In genomic region chr13:96091164-96091931, GRCh38 we compare ENCODE assay signal across 9 cellular contexts. TPM values are rescaled to one million over a fixed set of nuclear protein-coding genes. Genes with fewer than 3 reads are reported as not detected.
A peak's percentile ranks its signal among the peaks of the same experiment; 100 is the strongest.
DNase-seq lines count a peak whose midpoint lies in the region; ATAC-seq, FAIRE-seq and TF ChIP-seq lines count a peak whose summit lies in the region.
"Had no signal": no experiment of that assay in that cellular context is flagged by ENCODE, and none has a peak within 500 bp of the region (broad histone marks: within the 10 kb centered on the region; RNA-seq: fewer than 3 reads in every experiment).

No MANE protein-coding gene starts in this region.

- intact Hi-C loops in Caco-2 (cut with micrococcal nuclease; ENCODE audit: unreplicated experiment): no loop called here
- intact Hi-C loops in endothelial cell of umbilical vein (cut with micrococcal nuclease): loop anchor here (5.0 kb wide), 1 partner anchor 64 kb away; no protein-coding TSS in a partner anchor

- POLR2A ChIA-PET in Caco-2 (lab: Charles Lee): no interaction called here
- POLR2A ChIA-PET in endothelial cell of umbilical vein (lab: Charles Lee): no interaction called here

- BruUV-seq in Caco-2 (replicated peaks; lab: Mats Ljungman, UMichigan) (no TSS peak), endothelial cell of umbilical vein (replicated peaks; lab: Mats Ljungman, UMichigan) (no TSS peak)

- peaks cover 11% of the 10 kb centered on the region for H3F3A ChIP-seq in neural progenitor cell (ENCODE audit: low read depth)

- H3K79me2 ChIP-seq in KMS-11 (ENCODE audit: insufficient read depth, low read depth) (no peaks in the 10 kb centered on the region), endothelial cell of umbilical vein (ENCODE audit: control insufficient read depth, insufficient read depth, low read length) (no peaks in the 10 kb centered on the region), neural progenitor cell (ENCODE audit: low read depth) (no peaks in the 10 kb centered on the region)

- H3K4me3 ChIP-seq in Caco-2 (ENCODE audit: low read depth, low read length) (peak overlapping the region; percentile 5; the same call in 1 of the 2 replicates), KMS-11 (IDR thresholded peaks at IDR 0.05; ENCODE audit: insufficient read depth, low read depth, low read length) (no peak overlapping the region), endothelial cell of umbilical vein (replicated peaks in 1 of 3; ENCODE audit: insufficient read depth in 1 of 3, low read depth in 1 of 3, low read length in 3 of 3) (peak overlapping the region in 1 of 3 experiments; percentile 42), neural progenitor cell (peak overlapping the region; percentile 69)

- H3K4me3 Mint-ChIP-seq in Caco-2 (ENCODE audit: unreplicated experiment) (peak overlapping the region; percentile 57), neural progenitor cell (peak overlapping the region; percentile 84)
- H3K4me3 Mint-ChIP-seq in natural killer cell treated with Interleukin-12 subunit alpha and Interleukin-12 subunit beta and Interleukin-15 and Interleukin-18, amount 100 ng/mL, for 72 hours: no peak overlapping the region

- dilution Hi-C loops in endothelial cell of umbilical vein (cut with MboI; ENCODE audit: extremely low pct_ligation_motif_present, low sequenced_read_pairs): no loop called here

- H4K20me1 ChIP-seq in KMS-11 (ENCODE audit: insufficient read depth): no peaks in the 10 kb centered on the region
- H4K20me1 ChIP-seq in endothelial cell of umbilical vein (replicated peaks; ENCODE audit: control insufficient read depth, extremely low read depth, insufficient read depth, low read length): no peaks in the 10 kb centered on the region
- H4K20me1 ChIP-seq in neural progenitor cell (ENCODE audit: low read depth): peaks cover 11% of the 10 kb centered on the region

- H3K36me3 Mint-ChIP-seq in Caco-2 (ENCODE audit: insufficient read depth, unreplicated experiment) (no peaks in the 10 kb centered on the region), neural progenitor cell (no peaks in the 10 kb centered on the region)
- H3K36me3 Mint-ChIP-seq in natural killer cell treated with Interleukin-12 subunit alpha and Interleukin-12 subunit beta and Interleukin-15 and Interleukin-18, amount 100 ng/mL, for 72 hours: no peaks in the 10 kb centered on the region

- DNase-seq in Caco-2 (peak; percentile 11 to 37), endothelial cell of umbilical vein (ENCODE audit: low read depth, low spot score) (peak; percentile 12), neural progenitor cell (ENCODE audit: low spot score) (peak; percentile 59)
- DNase-seq in natural killer cell treated with Interleukin-12 subunit alpha and Interleukin-12 subunit beta and Interleukin-15 and Interleukin-18, amount 100 ng/mL, for 72 hours (ENCODE audit: low spot score): no peak
- DNase-seq in activated CD4-positive, alpha-beta T cell treated with anti-CD3 and anti-CD28 coated beads, Interleukin-2, amount 50 U/mL, for 1 hour: no peak

- no peaks in the 10 kb centered on the region for H3K9me3 ChIP-seq in Caco-2
- no peaks in the 10 kb centered on the region for H3K9me3 ChIP-seq in endothelial cell of umbilical vein (replicated peaks; ENCODE audit: control insufficient read depth, insufficient read depth, low read length)
- H3K9me3 ChIP-seq in neural progenitor cell (ENCODE audit: low read depth): no peaks in the 10 kb centered on the region

- H3K9me3 Mint-ChIP-seq in Caco-2 (ENCODE audit: unreplicated experiment) (no peaks in the 10 kb centered on the region), neural progenitor cell (no peaks in the 10 kb centered on the region)
- no peaks in the 10 kb centered on the region for H3K9me3 Mint-ChIP-seq in natural killer cell treated with Interleukin-12 subunit alpha and Interleukin-12 subunit beta and Interleukin-15 and Interleukin-18, amount 100 ng/mL, for 72 hours

- ATAC-seq in GM18873 (IDR thresholded peaks at IDR 0.05; ENCODE audit: low FRiP score, unreplicated experiment): no peak
- no peak for ATAC-seq in GM21723 (IDR thresholded peaks at IDR 0.05; ENCODE audit: unreplicated experiment)
- no peak for ATAC-seq in natural killer cell treated with Interleukin-12 subunit alpha and Interleukin-12 subunit beta and Interleukin-15 and Interleukin-18, amount 100 ng/mL, for 72 hours

- H3K4me1 Mint-ChIP-seq in Caco-2 (ENCODE audit: low read depth, unreplicated experiment) (no peaks in the 10 kb centered on the region), neural progenitor cell (peaks cover 10% of the 10 kb centered on the region)
- H3K4me1 Mint-ChIP-seq in natural killer cell treated with Interleukin-12 subunit alpha and Interleukin-12 subunit beta and Interleukin-15 and Interleukin-18, amount 100 ng/mL, for 72 hours (ENCODE audit: low read depth in 2 of 2): no peaks in the 10 kb centered on the region

- TF ChIP-seq CTCF in Caco-2 (IDR thresholded peaks at IDR 0.05; ENCODE audit: insufficient read depth in 1 of 2, low read depth in 1 of 2, low read length in 1 of 2, severe bottlenecking in 1 of 2, unreplicated experiment in 1 of 2) (no peak), KMS-11 (conservative IDR thresholded peaks at IDR 0.05; ENCODE audit: low read depth, low read length) (no peak), endothelial cell of umbilical vein (IDR thresholded peaks at IDR 0.05; ENCODE audit: extremely low read depth in 1 of 2, insufficient read depth in 1 of 2, low read depth in 1 of 2, low read length in 2 of 2) (no peak), neural progenitor cell (IDR thresholded peaks at IDR 0.05) (no peak)

- H3K9me1 ChIP-seq in endothelial cell of umbilical vein (replicated peaks; ENCODE audit: control insufficient read depth, extremely low read depth, insufficient read depth, low read length): no peaks in the 10 kb centered on the region

- H3K36me3 ChIP-seq in Caco-2 (ENCODE audit: control insufficient read depth, insufficient read depth, low read length) (no peaks in the 10 kb centered on the region), KMS-11 (ENCODE audit: insufficient read depth) (no peaks in the 10 kb centered on the region), endothelial cell of umbilical vein (ENCODE audit: control insufficient read depth in 2 of 2, extremely low read depth in 1 of 2, insufficient read depth in 2 of 2, low read length in 2 of 2) (no peaks in the 10 kb centered on the region), neural progenitor cell (no peaks in the 10 kb centered on the region)

- H3K9ac ChIP-seq in KMS-11 (no peak overlapping the region), endothelial cell of umbilical vein (replicated peaks; ENCODE audit: extremely low read depth, insufficient read depth, low read length) (no peak overlapping the region), neural progenitor cell (no peak overlapping the region)

- H3K4me1 ChIP-seq in Caco-2: no peaks in the 10 kb centered on the region
- H3K4me1 ChIP-seq in KMS-11 (ENCODE audit: low read depth, poor library complexity, severe bottlenecking): no peaks in the 10 kb centered on the region
- H3K4me1 ChIP-seq in endothelial cell of umbilical vein (ENCODE audit: control insufficient read depth, extremely low read depth, insufficient read depth, low read length): peaks cover 27% of the 10 kb centered on the region
- peaks cover 11% of the 10 kb centered on the region for H3K4me1 ChIP-seq in neural progenitor cell

- FAIRE-seq in endothelial cell of umbilical vein (lab: Jason Lieb, UNC): peak; percentile 24
- FAIRE-seq: GM18507 had no signal

- peak overlapping the region; percentile 59 for H2AFZ ChIP-seq in KMS-11 (ENCODE audit: low read depth)
- peak overlapping the region; percentile 85 for H2AFZ ChIP-seq in endothelial cell of umbilical vein (ENCODE audit: low read depth, low read length)
- peak overlapping the region; percentile 84 for H2AFZ ChIP-seq in neural progenitor cell (replicated peaks)

- TF ChIP-seq POLR2A in endothelial cell of umbilical vein (IDR thresholded peaks at IDR 0.05; ENCODE audit: low read depth, low read length): no peak

- H3K4me2 ChIP-seq in KMS-11: peak overlapping the region; percentile 17; the same call in 1 of the 2 replicates
- no peak overlapping the region for H3K4me2 ChIP-seq in endothelial cell of umbilical vein (ENCODE audit: insufficient read depth, low read length)
- H3K4me2 ChIP-seq in neural progenitor cell: peak overlapping the region; percentile 99

- H3K27me3 Mint-ChIP-seq in Caco-2 (ENCODE audit: insufficient read depth, unreplicated experiment) (peaks cover 41% of the 10 kb centered on the region), neural progenitor cell (ENCODE audit: insufficient read depth, low read depth) (peaks cover 50% of the 10 kb centered on the region)
- peaks cover 32 to 50% of the 10 kb centered on the region in 2 donors for H3K27me3 Mint-ChIP-seq in natural killer cell treated with Interleukin-12 subunit alpha and Interleukin-12 subunit beta and Interleukin-15 and Interleukin-18, amount 100 ng/mL, for 72 hours

- H3K27ac ChIP-seq in KMS-11 (no peak overlapping the region), endothelial cell of umbilical vein (ENCODE audit: insufficient read depth, low read depth, low read length) (no peak overlapping the region), neural progenitor cell (no peak overlapping the region)

- H3K27me3 ChIP-seq in Caco-2 (replicated peaks; ENCODE audit: control insufficient read depth, insufficient read depth, low read length): peaks cover 10% of the 10 kb centered on the region
- H3K27me3 ChIP-seq in KMS-11 (ENCODE audit: insufficient read depth, low read depth): no peaks in the 10 kb centered on the region
- peaks cover 34 to 38% of the 10 kb centered on the region in 2 experiments for H3K27me3 ChIP-seq in endothelial cell of umbilical vein (ENCODE audit: control insufficient read depth in 2 of 2, insufficient read depth in 2 of 2, low read length in 2 of 2)
- H3K27me3 ChIP-seq in neural progenitor cell: peaks cover 97% of the 10 kb centered on the region

- CTCF ChIA-PET in Caco-2 (lab: Charles Lee): interaction anchor here (1.5 kb wide), 1 partner anchor 71 kb away, joined by 4 read pairs; no protein-coding TSS in a partner anchor
- CTCF ChIA-PET in endothelial cell of umbilical vein (lab: Charles Lee): interaction anchor here (1.1 to 1.9 kb wide), 2 partner anchors 33 to 71 kb away, joined by 3 to 4 read pairs; no protein-coding TSS in a partner anchor

- H3K27ac Mint-ChIP-seq in Caco-2 (ENCODE audit: unreplicated experiment) (no peak overlapping the region), neural progenitor cell (no peak overlapping the region)
- no peak overlapping the region for H3K27ac Mint-ChIP-seq in natural killer cell treated with Interleukin-12 subunit alpha and Interleukin-12 subunit beta and Interleukin-15 and Interleukin-18, amount 100 ng/mL, for 72 hours

RNA-seq across cellular contexts. Expression of gene HS6ST3, which starts 1.4 kb away (rescaled TPM):
- total RNA-seq in Caco-2 (2022) (not detected in 2 replicates), endothelial cell of umbilical vein (0.15 and 0.35 TPM in 2 replicates), neural progenitor cell (ENCODE audit: low replicate concordance) (0.31 and 0.39 TPM in 2 replicates)
- 0.03 TPM in 2 replicates for polyA plus RNA-seq in endothelial cell of umbilical vein
- 0.01 TPM in 2 replicates for polyA plus RNA-seq in endothelial cell of umbilical vein (2011; cell fraction: cytosol; rRNA removed)
- polyA plus RNA-seq in endothelial cell of umbilical vein (2011; cell fraction: nucleus; rRNA removed): 0.03 TPM in 1 of 2 replicates, not detected in the other
- polyA plus RNA-seq in endothelial cell of umbilical vein (2012): 0.04 and 0.11 TPM in 2 replicates
- 0.05 and 0.11 TPM in 2 replicates for polyA minus RNA-seq in endothelial cell of umbilical vein
- polyA minus RNA-seq in endothelial cell of umbilical vein (2011; cell fraction: cytosol; rRNA and poly(A)+ RNA removed): not detected
- 0.05 and 0.10 TPM in 2 replicates for polyA minus RNA-seq in endothelial cell of umbilical vein (2011; cell fraction: nucleus; rRNA and poly(A)+ RNA removed)
- not detected for total RNA-seq in natural killer cell treated with Interleukin-12 subunit alpha and Interleukin-12 subunit beta and Interleukin-15 and Interleukin-18, amount 100 ng/mL, for 72 hours

RNA-seq across cellular contexts. Expression of gene UGGT2, which starts 38.1 kb away (rescaled TPM):
- total RNA-seq in Caco-2 (2022) (35.5 and 42.0 TPM in 2 replicates), endothelial cell of umbilical vein (25.1 and 25.7 TPM in 2 replicates), neural progenitor cell (ENCODE audit: low replicate concordance) (58.9 and 70.4 TPM in 2 replicates)
- polyA plus RNA-seq in endothelial cell of umbilical vein: 4.2 and 4.6 TPM in 2 replicates
- 5.4 and 5.9 TPM in 2 replicates for polyA plus RNA-seq in endothelial cell of umbilical vein (2011; cell fraction: cytosol; rRNA removed)
- polyA plus RNA-seq in endothelial cell of umbilical vein (2011; cell fraction: nucleus; rRNA removed): 25.1 and 31.9 TPM in 2 replicates
- polyA plus RNA-seq in endothelial cell of umbilical vein (2012): 12.2 and 14.5 TPM in 2 replicates
- polyA minus RNA-seq in endothelial cell of umbilical vein: 24.9 and 28.4 TPM in 2 replicates
- 12.7 TPM for polyA minus RNA-seq in endothelial cell of umbilical vein (2011; cell fraction: cytosol; rRNA and poly(A)+ RNA removed)
- 75.4 and 77.2 TPM in 2 replicates for polyA minus RNA-seq in endothelial cell of umbilical vein (2011; cell fraction: nucleus; rRNA and poly(A)+ RNA removed)
- total RNA-seq in natural killer cell treated with Interleukin-12 subunit alpha and Interleukin-12 subunit beta and Interleukin-15 and Interleukin-18, amount 100 ng/mL, for 72 hours: 1 to 10 TPM; 2.3 to 6.0 TPM

Comparison
In these comparisons a context has a peak if more than half of its experiments do, and no peak if none do; other contexts are left out.
1. DNase-seq: peak in Caco-2 (2 of 2), endothelial cell of umbilical vein (single experiment) and neural progenitor cell (single experiment); none in natural killer cell treated with Interleukin-12 subunit alpha and Interleukin-12 subunit beta and Interleukin-15 and Interleukin-18, amount 100 ng/mL, for 72 hours (single experiment) and activated CD4-positive, alpha-beta T cell treated with anti-CD3 and anti-CD28 coated beads, Interleukin-2, amount 50 U/mL, for 1 hour (single experiment).
2. Peak in every context shown above with its lines, with median percentiles within 50 percentile points of each other: H2AFZ ChIP-seq.